8 cellular contexts compared by ENCODE assay signal in genomic region chr7:2018786-2019692, GRCh38.
DNase-seq lines count a peak whose midpoint lies in the region; TF ChIP-seq lines count a peak whose summit lies in the region.

No MANE protein-coding gene starts in this region.

- H3K4me2 ChIP-seq in Karpas-422 (ENCODE audit: low read depth, low read length, poor library complexity, severe bottlenecking) = peak overlapping the region; percentile 59

- H3K27ac ChIP-seq in Karpas-422 (ENCODE audit: low read length) (no peak overlapping the region), colonic mucosa (peak overlapping the region; percentile 10)

- peak; percentile 85 for DNase-seq in CD14-positive monocyte (ENCODE audit: low spot score)
- DNase-seq in Karpas-422 = peak; percentile 49
- no peak for DNase-seq in colonic mucosa
- no peak for DNase-seq in hippocampal formation (lab: John Stamatoyannopoulos, UW)
- DNase-seq in endothelial cell (ENCODE audit: low spot score) = no peak
- no peak for DNase-seq in activated CD4-positive, alpha-beta memory T cell treated with anti-CD3 and anti-CD28 coated beads, Interleukin-2, amount 10 ng/mL, durations not matched to agents 7 days and 5 days
- DNase-seq in mucosa of gallbladder (ENCODE audit: low spot score) = no peak

- POLR2A ChIA-PET in activated CD4-positive, alpha-beta memory T cell treated with anti-CD3 and anti-CD28 coated beads, Interleukin-2, amount 10 ng/mL, durations not matched to agents 7 days and 5 days (lab: Charles Lee) = no interaction called here

- no peaks in the 10 kb centered on the region for H4K20me1 ChIP-seq in Karpas-422 (ENCODE audit: insufficient read depth, low read depth, low read length)

- H2AFZ ChIP-seq in Karpas-422 (ENCODE audit: low read length) = 0 out of 2 replicates have a peak overlapping the region, but pooled peaks have one; percentile 44

- H3K4me1 ChIP-seq in Karpas-422 (ENCODE audit: low read length) = peaks cover 20% of the 10 kb centered on the region
- no peaks in the 10 kb centered on the region for H3K4me1 ChIP-seq in colonic mucosa
- H3K4me1 ChIP-seq in mononuclear cell (ENCODE audit: insufficient read depth, low read length) = peaks cover 44% of the 10 kb centered on the region

- intact Hi-C loops in CD14-positive monocyte (cut with micrococcal nuclease) (loop anchor here (2.0 to 10.0 kb wide), 2 partner anchors 74 to 78 kb away; no protein-coding TSS in a partner anchor), colonic mucosa (cut with DNase I) (no loop called here)

- H3K79me2 ChIP-seq in Karpas-422 (ENCODE audit: low read length) = peaks cover 5% of the 10 kb centered on the region; the same call in 1 of the 2 replicates

- H3K4me3 Mint-ChIP-seq in CD14-positive monocyte (peak overlapping the region; percentile 74 to 90), endothelial cell (ENCODE audit: unreplicated experiment) (no peak overlapping the region)
- no peak overlapping the region for H3K4me3 Mint-ChIP-seq in activated CD4-positive, alpha-beta memory T cell treated with anti-CD3 and anti-CD28 coated beads, Interleukin-2, amount 10 ng/mL, durations not matched to agents 7 days and 5 days

- H3K9me3 ChIP-seq in Karpas-422 (ENCODE audit: low read length) = no peaks in the 10 kb centered on the region
- H3K9me3 ChIP-seq in colonic mucosa = no peaks in the 10 kb centered on the region
- H3K9me3 ChIP-seq in mononuclear cell (ENCODE audit: low read depth, low read length) = no peaks in the 10 kb centered on the region

- H3K27me3 Mint-ChIP-seq in CD14-positive monocyte (ENCODE audit: low read depth in 3 of 3) = no peaks in the 10 kb centered on the region
- H3K27me3 Mint-ChIP-seq in endothelial cell (ENCODE audit: unreplicated experiment) = peaks cover 8% of the 10 kb centered on the region
- H3K27me3 Mint-ChIP-seq in activated CD4-positive, alpha-beta memory T cell treated with anti-CD3 and anti-CD28 coated beads, Interleukin-2, amount 10 ng/mL, durations not matched to agents 7 days and 5 days = no peaks in the 10 kb centered on the region

- H3K27me3 ChIP-seq in Karpas-422 (ENCODE audit: low read length) (no peaks in the 10 kb centered on the region), colonic mucosa (no peaks in the 10 kb centered on the region), mononuclear cell (ENCODE audit: insufficient read depth, low read length) (no peaks in the 10 kb centered on the region)

- peaks cover 50% of the 10 kb centered on the region for H3K4me1 Mint-ChIP-seq in CD14-positive monocyte
- H3K4me1 Mint-ChIP-seq in endothelial cell (ENCODE audit: unreplicated experiment) = no peaks in the 10 kb centered on the region
- peaks cover 5% of the 10 kb centered on the region for H3K4me1 Mint-ChIP-seq in activated CD4-positive, alpha-beta memory T cell treated with anti-CD3 and anti-CD28 coated beads, Interleukin-2, amount 10 ng/mL, durations not matched to agents 7 days and 5 days

- H3K9me3 Mint-ChIP-seq in CD14-positive monocyte (peaks cover 0 to 1% (median 0%) of the 10 kb centered on the region in 7 donors), endothelial cell (ENCODE audit: unreplicated experiment) (no peaks in the 10 kb centered on the region)
- peaks cover under 1% of the 10 kb centered on the region for H3K9me3 Mint-ChIP-seq in activated CD4-positive, alpha-beta memory T cell treated with anti-CD3 and anti-CD28 coated beads, Interleukin-2, amount 10 ng/mL, durations not matched to agents 7 days and 5 days

- H3K4me3 ChIP-seq in Karpas-422 (ENCODE audit: low read length) (no peak overlapping the region), colonic mucosa (no peak overlapping the region), mononuclear cell (ENCODE audit: low read length) (peak overlapping the region; percentile 20)

- H3K36me3 ChIP-seq in Karpas-422 (ENCODE audit: insufficient read depth, low read length) (no peaks in the 10 kb centered on the region), colonic mucosa (no peaks in the 10 kb centered on the region)

- TF ChIP-seq CTCF in CD14-positive monocyte (IDR thresholded peaks at IDR 0.05) (no peak), colonic mucosa (IDR thresholded peaks at IDR 0.05) (no peak), endothelial cell (IDR thresholded peaks at IDR 0.05; ENCODE audit: unreplicated experiment) (no peak)

- no peaks in the 10 kb centered on the region for H3K9me2 ChIP-seq in Karpas-422 (replicated peaks; ENCODE audit: insufficient read depth, low read length)

- H3K27ac Mint-ChIP-seq in CD14-positive monocyte (peak overlapping the region; percentile 99 to 100 (median 100)), endothelial cell (ENCODE audit: unreplicated experiment) (no peak overlapping the region)
- H3K27ac Mint-ChIP-seq in activated CD4-positive, alpha-beta memory T cell treated with anti-CD3 and anti-CD28 coated beads, Interleukin-2, amount 10 ng/mL, durations not matched to agents 7 days and 5 days = no peak overlapping the region

- peak overlapping the region; percentile 33; the same call in 1 of the 2 replicates for H3K9ac ChIP-seq in Karpas-422 (ENCODE audit: low read length)
- peak overlapping the region in 1 of 2 donors; percentile 43 for H3K9ac ChIP-seq in colonic mucosa (ENCODE audit: low read depth in 2 of 2, low read length in 2 of 2)

- CTCF ChIA-PET in activated CD4-positive, alpha-beta memory T cell treated with anti-CD3 and anti-CD28 coated beads, Interleukin-2, amount 10 ng/mL, durations not matched to agents 7 days and 5 days (lab: Charles Lee) = no interaction called here

- H3K36me3 Mint-ChIP-seq in CD14-positive monocyte = peaks cover 15 to 23% of the 10 kb centered on the region in 2 donors
- peaks cover 3% of the 10 kb centered on the region for H3K36me3 Mint-ChIP-seq in endothelial cell (ENCODE audit: low read depth, unreplicated experiment)
- peaks cover 1% of the 10 kb centered on the region for H3K36me3 Mint-ChIP-seq in activated CD4-positive, alpha-beta memory T cell treated with anti-CD3 and anti-CD28 coated beads, Interleukin-2, amount 10 ng/mL, durations not matched to agents 7 days and 5 days (ENCODE audit: low read depth)

Comparison
In these comparisons a context has a peak if more than half of its experiments do, and no peak if none do; other contexts are left out.
1. DNase-seq: peak in CD14-positive monocyte (single experiment) and Karpas-422 (single experiment); none in colonic mucosa (single experiment), hippocampal formation (0 of 2), endothelial cell (single experiment), activated CD4-positive, alpha-beta memory T cell treated with anti-CD3 and anti-CD28 coated beads, Interleukin-2, amount 10 ng/mL, durations not matched to agents 7 days and 5 days (single experiment) and mucosa of gallbladder (single experiment).
2. H3K27ac Mint-ChIP-seq: peak in CD14-positive monocyte (7 of 7); none in endothelial cell (single experiment) and activated CD4-positive, alpha-beta memory T cell treated with anti-CD3 and anti-CD28 coated beads, Interleukin-2, amount 10 ng/mL, durations not matched to agents 7 days and 5 days (single experiment).
3. H3K4me3 Mint-ChIP-seq: peak in CD14-positive monocyte (2 of 2); none in endothelial cell (single experiment) and activated CD4-positive, alpha-beta memory T cell treated with anti-CD3 and anti-CD28 coated beads, Interleukin-2, amount 10 ng/mL, durations not matched to agents 7 days and 5 days (single experiment).